ENCODE assay signal across 8 cellular contexts in genomic region chr4:61678297-61678696, GRCh38.
"Had no signal": no experiment of that assay in that cellular context is flagged by ENCODE, and none has a peak within 500 bp of the region (broad histone marks: within the 10 kb centered on the region; RNA-seq: fewer than 3 reads in every experiment).

No MANE protein-coding gene starts in this region.

- FAIRE-seq: G401.6, GM12878, GM12891, GM12892, GM18507, GM19239 had no signal

- H3K4me3 ChIP-seq: GM12878 had no signal

- DNase-seq: GDM1, GF-D8 had no signal
